In the genomic region with DNA sequence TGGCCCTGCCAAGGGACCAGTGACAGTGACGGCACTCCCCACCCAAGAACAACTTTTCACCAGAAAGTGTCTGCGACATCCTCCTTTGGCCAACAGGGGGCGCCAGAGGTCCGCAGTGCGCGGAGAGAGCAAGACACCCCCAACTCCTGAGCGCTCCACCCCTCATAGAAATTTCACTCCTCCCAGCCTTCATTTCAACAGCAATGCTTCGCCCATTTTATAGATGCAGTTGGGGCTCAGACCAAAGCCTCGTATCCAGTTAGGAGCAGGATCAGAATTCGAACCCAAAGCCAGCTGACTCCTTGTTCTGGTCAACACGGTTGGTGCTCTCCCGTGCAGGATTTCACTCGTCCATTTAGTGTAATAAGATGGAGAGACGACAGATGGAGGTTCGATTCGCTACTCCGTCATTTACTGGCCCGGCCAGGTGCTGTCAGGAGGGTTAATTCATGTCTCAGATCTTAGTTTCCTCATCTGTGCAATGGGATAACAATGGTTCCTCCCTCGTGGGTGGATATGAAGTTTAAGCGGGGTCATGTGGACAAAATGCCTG, we compare ENCODE assay signal across 8 cellular contexts. TPM values are rescaled to one million over a fixed set of nuclear protein-coding genes. Genes with fewer than 3 reads are reported as not detected.
DNase-seq lines count a peak whose midpoint lies in the region; ATAC-seq and TF ChIP-seq lines count a peak whose summit lies in the region.

No MANE protein-coding gene starts in this region.

- H3K4me1 ChIP-seq in DOHH2 (ENCODE audit: control insufficient read depth, low read length) (peaks cover 38% of the 10 kb centered on the region), parathyroid adenoma (no peaks in the 10 kb centered on the region), thyroid gland (peaks cover 12 to 19% of the 10 kb centered on the region in 2 donors)

- H3K4me3 ChIP-seq in DOHH2 (ENCODE audit: low read length), result peak overlapping the region; percentile 48
- no peak overlapping the region for H3K4me3 ChIP-seq in MG63
- H3K4me3 ChIP-seq in parathyroid adenoma (ENCODE audit: low read depth, low read length), result no peak overlapping the region
- H3K4me3 ChIP-seq in thyroid gland (replicated peaks in 1 of 3), result no peak overlapping the region

- DNase-seq in MG63 (peak; percentile 58), SK-MEL-5 (ENCODE audit: low read depth, low spot score) (peak; percentile 82), globus pallidus (ENCODE audit: low spot score) (peak; percentile 64), thyroid gland (peak; percentile 59 to 75)
- DNase-seq in activated naive CD4-positive, alpha-beta T cell (lab: John Stamatoyannopoulos, UW), result peak; percentile 75 to 84 (median 78)

- TF ChIP-seq POLR2A in thyroid gland (IDR thresholded peaks at IDR 0.05), result no peak

- no peak overlapping the region for H3K9ac ChIP-seq in parathyroid adenoma

- H3K4me2 ChIP-seq in DOHH2 (ENCODE audit: low read length) (peak overlapping the region; percentile 55), parathyroid adenoma (ENCODE audit: low read length) (peak overlapping the region; percentile 21)

- H4K20me1 ChIP-seq in DOHH2 (ENCODE audit: control insufficient read depth, insufficient read depth, low read depth, low read length), result no peaks in the 10 kb centered on the region

- ATAC-seq in GM19455 (IDR thresholded peaks at IDR 0.05; ENCODE audit: unreplicated experiment), result no peak

- intact Hi-C loops in thyroid gland (cut with DNase I), result loop anchor here (5.0 to 10.0 kb wide), 3 partner anchors 64 to 511 kb away; no protein-coding TSS in a partner anchor

- H3K79me2 ChIP-seq in DOHH2 (ENCODE audit: control insufficient read depth, low read length), result peaks cover 11% of the 10 kb centered on the region
- no peaks in the 10 kb centered on the region for H3K79me2 ChIP-seq in parathyroid adenoma

- WGBS in thyroid gland, 2 donors, result 17 to 23% methylated on average over 20 of the region's 20 CpGs

- H3K27ac ChIP-seq in DOHH2 (ENCODE audit: low read depth, low read length) (no peak overlapping the region), parathyroid adenoma (no peak overlapping the region), thyroid gland (no peak overlapping the region)

- in situ Hi-C loops in SK-MEL-5 (cut with HindIII; ENCODE audit: low pct_unique_long_range_greater_than_20kb, low sequenced_read_pairs), result no loop called here

- H3K9me2 ChIP-seq in DOHH2 (replicated peaks; ENCODE audit: control insufficient read depth, low read length), result no peaks in the 10 kb centered on the region

- peaks cover 20% of the 10 kb centered on the region for H3K27me3 ChIP-seq in DOHH2 (ENCODE audit: control insufficient read depth, low read length)
- H3K27me3 ChIP-seq in MG63, result 0 out of 2 replicates have a peak, but pooled peaks cover 2% of the 10 kb centered on the region
- H3K27me3 ChIP-seq in parathyroid adenoma (ENCODE audit: control insufficient read depth, insufficient read depth, low read length), result no peaks in the 10 kb centered on the region
- H3K27me3 ChIP-seq in thyroid gland, result no peaks in the 10 kb centered on the region

- no peaks in the 10 kb centered on the region for H3K9me3 ChIP-seq in DOHH2 (ENCODE audit: control insufficient read depth, insufficient read depth, low read length)
- H3K9me3 ChIP-seq in MG63, result no peaks in the 10 kb centered on the region
- no peaks in the 10 kb centered on the region for H3K9me3 ChIP-seq in parathyroid adenoma (ENCODE audit: control insufficient read depth, low read length)
- H3K9me3 ChIP-seq in thyroid gland, result no peaks in the 10 kb centered on the region

- TF ChIP-seq CTCF in DOHH2 (IDR thresholded peaks at IDR 0.05; ENCODE audit: low read depth, low read length, poor library complexity, severe bottlenecking), result peak; percentile 96
- TF ChIP-seq CTCF in parathyroid adenoma (IDR thresholded peaks at IDR 0.05), result peak; percentile 97
- peak; percentile 56 to 90 (median 88) for TF ChIP-seq CTCF in thyroid gland (IDR thresholded peaks at IDR 0.05)

- H3F3A ChIP-seq in DOHH2 (ENCODE audit: control insufficient read depth, insufficient read depth), result peaks cover 3% of the 10 kb centered on the region; the same call in 1 of the 2 replicates

- peaks cover 15% of the 10 kb centered on the region for H3K36me3 ChIP-seq in DOHH2 (ENCODE audit: control insufficient read depth, low read length)
- H3K36me3 ChIP-seq in MG63, result peaks cover 11% of the 10 kb centered on the region
- H3K36me3 ChIP-seq in parathyroid adenoma (ENCODE audit: control insufficient read depth, insufficient read depth, low read length), result no peaks in the 10 kb centered on the region
- H3K36me3 ChIP-seq in thyroid gland, result peaks cover 4 to 10% of the 10 kb centered on the region in 2 donors

- H2AFZ ChIP-seq in parathyroid adenoma, result peak overlapping the region; percentile 61

RNA-seq across cellular contexts. Expression of a gene that starts 2.4 kb away (rescaled TPM):
- 38.0 and 66.2 TPM in 2 replicates for total RNA-seq in MG63 (2014; rRNA removed; shearing (Covaris generic); ENCODE audit: low replicate concordance)
- 63.4 and 75.6 TPM in 2 replicates for total RNA-seq in SK-MEL-5 (2014; rRNA removed; shearing (Covaris generic))
- polyA plus RNA-seq in SK-MEL-5 (2015; cell fraction: cytosol; rRNA removed), result 50.5 and 67.9 TPM in 2 replicates
- 258 and 280 TPM in 2 replicates for polyA plus RNA-seq in SK-MEL-5 (2015; cell fraction: nucleus; rRNA removed)
- 10 to 100 TPM; 27.9 to 72.0 (median 38.5) TPM for total RNA-seq in thyroid gland

RNA-seq across cellular contexts. Expression of a gene that starts 49.4 kb away (rescaled TPM):
- 64.1 and 102 TPM in 2 replicates for total RNA-seq in MG63 (2014; rRNA removed; shearing (Covaris generic); ENCODE audit: low replicate concordance)
- 42.2 and 51.8 TPM in 2 replicates for total RNA-seq in SK-MEL-5 (2014; rRNA removed; shearing (Covaris generic))
- polyA plus RNA-seq in SK-MEL-5 (2015; cell fraction: cytosol; rRNA removed), result 107 and 142 TPM in 2 replicates
- polyA plus RNA-seq in SK-MEL-5 (2015; cell fraction: nucleus; rRNA removed), result 78.7 and 84.0 TPM in 2 replicates
- 100 to 1,000 TPM in 3 of 4 donors, 10 to 100 TPM in 1; 62.5 to 159 (median 127) TPM for total RNA-seq in thyroid gland

RNA-seq across cellular contexts. Expression of a gene that starts 54.6 kb away (rescaled TPM):
- total RNA-seq in MG63 (2014; rRNA removed; shearing (Covaris generic); ENCODE audit: low replicate concordance), result 17.1 and 27.0 TPM in 2 replicates
- 40.5 and 43.5 TPM in 2 replicates for total RNA-seq in SK-MEL-5 (2014; rRNA removed; shearing (Covaris generic))
- 24.8 and 25.3 TPM in 2 replicates for polyA plus RNA-seq in SK-MEL-5 (2015; cell fraction: cytosol; rRNA removed)
- 45.9 and 56.1 TPM in 2 replicates for polyA plus RNA-seq in SK-MEL-5 (2015; cell fraction: nucleus; rRNA removed)
- total RNA-seq in thyroid gland, result 10 to 100 TPM; 17.9 to 33.3 (median 32.8) TPM

RNA-seq across cellular contexts. Expression of a gene that starts 56.9 kb away (rescaled TPM):
- total RNA-seq in MG63 (2014; rRNA removed; shearing (Covaris generic); ENCODE audit: low replicate concordance), result not detected in 2 replicates
- total RNA-seq in SK-MEL-5 (2014; rRNA removed; shearing (Covaris generic)), result 1.2 and 2.8 TPM in 2 replicates
- polyA plus RNA-seq in SK-MEL-5 (2015; cell fraction: cytosol; rRNA removed), result 0.85 and 1.3 TPM in 2 replicates
- 1.3 and 2.2 TPM in 2 replicates for polyA plus RNA-seq in SK-MEL-5 (2015; cell fraction: nucleus; rRNA removed)
- 1 to 10 TPM in 1 of 4 donors, under 1 TPM in 1, not detected in 2; 0.33 to 1.4 TPM for total RNA-seq in thyroid gland
